In the genomic region with DNA sequence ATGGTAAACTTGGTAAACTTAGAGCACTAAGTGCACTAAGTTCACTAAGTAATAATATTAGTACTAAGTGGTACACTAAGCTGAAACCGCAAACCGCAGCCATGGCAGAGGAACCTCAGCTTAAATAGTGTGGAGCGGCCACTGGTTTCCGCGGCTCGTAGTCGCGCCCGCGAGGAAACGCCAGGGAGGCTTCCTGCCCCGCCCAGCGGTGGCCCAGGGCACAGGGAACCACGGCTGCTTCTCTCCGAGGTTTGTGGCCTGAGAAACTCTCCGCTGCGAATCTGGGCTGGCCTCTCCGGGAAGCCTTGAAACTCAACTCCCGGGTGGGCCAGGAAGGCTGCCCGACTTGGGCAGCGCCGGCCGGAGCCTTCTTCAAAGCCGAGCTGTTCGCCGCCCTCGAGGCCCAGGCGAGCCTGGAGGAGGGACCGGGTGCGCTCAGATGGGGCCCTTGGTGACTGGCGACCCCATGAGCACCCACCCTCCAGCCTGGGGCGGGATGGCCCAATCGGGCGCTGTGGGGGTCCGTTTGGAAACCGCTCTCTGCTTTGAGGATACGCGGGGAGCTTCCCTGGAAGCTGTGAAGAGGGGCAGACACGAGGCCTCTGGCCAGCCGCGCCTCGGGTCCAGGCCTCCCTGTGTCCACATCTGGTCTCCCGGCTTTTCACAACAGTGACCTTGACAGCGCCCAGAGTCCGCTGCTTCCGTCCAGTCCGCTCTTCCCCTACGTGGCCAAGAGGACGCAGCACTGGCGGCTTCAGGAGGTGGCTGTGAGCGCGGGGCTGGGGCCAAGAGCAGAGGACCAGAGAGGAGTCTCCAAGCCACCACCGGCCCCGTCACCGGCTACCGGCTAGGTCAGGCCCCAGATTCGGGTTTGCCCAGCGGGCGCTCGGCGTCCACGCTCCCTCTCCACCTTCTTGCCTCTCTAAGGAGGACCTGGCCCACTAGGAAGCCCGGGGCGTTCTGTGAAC, we compare ENCODE assay signal across 11 cellular contexts. TPM values are rescaled to one million over a fixed set of nuclear protein-coding genes. Genes with fewer than 3 reads are reported as not detected.
A peak's percentile ranks its signal among the peaks of the same experiment; 100 is the strongest.
DNase-seq lines count a peak whose midpoint lies in the region; ATAC-seq, FAIRE-seq and TF ChIP-seq lines count a peak whose summit lies in the region.
"Had no signal": no experiment of that assay in that cellular context is flagged by ENCODE, and none has a peak within 500 bp of the region (broad histone marks: within the 10 kb centered on the region; RNA-seq: fewer than 3 reads in every experiment).

No MANE protein-coding gene starts in this region.

- H2AFZ ChIP-seq in H9 (ENCODE audit: low read length): no peak overlapping the region

- H3K56ac ChIP-seq in H9 (ENCODE audit: insufficient read length, low read depth, low read length): no peak overlapping the region

- no peak for FAIRE-seq in kidney (lab: Jason Lieb, UNC)

- H3K23me2 ChIP-seq in H9 (ENCODE audit: insufficient read length, low read depth, low read length, poor library complexity, severe bottlenecking): no peaks in the 10 kb centered on the region

- H3K4me1 Mint-ChIP-seq in H9: peaks cover 9 to 11% of the 10 kb centered on the region in 2 experiments

- H3K9ac ChIP-seq in kidney (ENCODE audit: low read length in 2 of 2): no peak overlapping the region
- no peak overlapping the region for H3K9ac ChIP-seq in H9 (ENCODE audit: extremely low read depth, insufficient read length, low read length)

- no peak overlapping the region for H3K18ac ChIP-seq in H9 (ENCODE audit: insufficient read length, low read depth, low read length)

- H3K36me3 ChIP-seq in kidney (ENCODE audit: control insufficient read depth in 1 of 2, insufficient read depth in 2 of 2, low read length in 2 of 2): no peaks in the 10 kb centered on the region
- H3K36me3 ChIP-seq in esophagus squamous epithelium: no peaks in the 10 kb centered on the region
- H3K36me3 ChIP-seq: ovary had no signal

- no peak overlapping the region for H3T11ph ChIP-seq in H9 (ENCODE audit: low read length)

- H3K27me3 Mint-ChIP-seq in H9 (ENCODE audit: low read depth): peaks cover 97% of the 10 kb centered on the region

- H4K20me1 ChIP-seq in H9 (ENCODE audit: control insufficient read depth, insufficient read depth, insufficient read length): no peaks in the 10 kb centered on the region

- H4K91ac ChIP-seq in H9 (ENCODE audit: insufficient read length, low read depth, low read length): no peak overlapping the region

- no peak overlapping the region for H2BK5ac ChIP-seq in H9 (ENCODE audit: insufficient read length, low read length)

- H3K79me2 ChIP-seq in H9 (ENCODE audit: insufficient read depth, low read length): no peaks in the 10 kb centered on the region

- H3K4ac ChIP-seq in H9 (ENCODE audit: low read depth, low read length): no peak overlapping the region

- H3K4me2 ChIP-seq in H9 (ENCODE audit: insufficient read depth, insufficient read length, low read length): no peak overlapping the region

- H3K14ac ChIP-seq in H9 (ENCODE audit: insufficient read depth, low read length): no peak overlapping the region; the same call in 1 of the 2 replicates

- peak; percentile 86 for DNase-seq in Right ventricle myocardium inferior (ENCODE audit: missing footprints)
- no peak for DNase-seq in cardiac septum (ENCODE audit: low spot score)
- peak; percentile 47 for DNase-seq in activated T-helper 1 cell treated with Interleukin-2 at 50 U/mL for 16 hours (ENCODE audit: low read depth)
- peak; percentile 78 for DNase-seq in kidney
- peak; percentile 49 for DNase-seq in stimulated activated naive CD4-positive, alpha-beta T cell treated with Interleukin-2 at 50 U/mL for 16 hours (lab: John Stamatoyannopoulos, UW)
- no peak for DNase-seq in H9
- DNase-seq in NCI-H2227 treated with DMSO at 0.1 percent for 48 hours (lab: John Stamatoyannopoulos, UW): no peak
- no peak for DNase-seq in esophagus squamous epithelium (lab: John Stamatoyannopoulos, UW)

- H3K4me3 Mint-ChIP-seq in H9: no peak overlapping the region
- H3K4me3 Mint-ChIP-seq: T-helper 1 cell treated with Interleukin-12 subunit alpha and Interleukin-12 subunit beta and Interleukin-4 antibody, amounts not matched to agents 30 μg/mL and 1 μg/mL, for 36 hours had no signal

- no peak overlapping the region for H3K27ac ChIP-seq in kidney (ENCODE audit: low read depth in 2 of 2, low read length in 2 of 2)
- no peak overlapping the region for H3K27ac ChIP-seq in H9 (ENCODE audit: insufficient read length, low read depth, low read length)
- H3K27ac ChIP-seq in esophagus squamous epithelium: no peak overlapping the region
- H3K27ac ChIP-seq: C4-2B, ovary had no signal

- H2BK12ac ChIP-seq in H9 (ENCODE audit: insufficient read length, low read depth, low read length): no peak overlapping the region

- no peak overlapping the region for H3K27ac Mint-ChIP-seq in H9
- H3K27ac Mint-ChIP-seq: T-helper 1 cell treated with Interleukin-12 subunit alpha and Interleukin-12 subunit beta and Interleukin-4 antibody, amounts not matched to agents 30 μg/mL and 1 μg/mL, for 36 hours had no signal

- H3K9me3 ChIP-seq in kidney (ENCODE audit: control insufficient read depth in 1 of 2, low read length in 2 of 2) (peaks cover 0 to 2% of the 10 kb centered on the region in 2 donors), H9 (ENCODE audit: control insufficient read depth, low read depth, low read length) (no peaks in the 10 kb centered on the region), esophagus squamous epithelium (peaks cover 0 to 3% (median 0%) of the 10 kb centered on the region in 3 donors)
- H3K9me3 ChIP-seq: ovary had no signal

- WGBS in H9 (ENCODE audit: extremely low coverage, insufficient read length, low lambda C conversion rate): no CpG with 5 or more reads among the region's 64 CpGs
- WGBS in esophagus squamous epithelium, 2 donors: 11 to 20% methylated on average over 12 to 14 of the region's 64 CpGs

- H2BK15ac ChIP-seq in H9 (ENCODE audit: low read depth, low read length): no peak overlapping the region

- intact Hi-C loops in Right ventricle myocardium inferior (cut with DNase I) (no loop called here), cardiac septum (cut with DNase I) (no loop called here), kidney (cut with DNase I) (no loop called here), esophagus squamous epithelium (cut with DNase I) (no loop called here)

- peak; percentile 58 for ATAC-seq in Right ventricle myocardium inferior

- no peak overlapping the region for H2AK5ac ChIP-seq in H9 (ENCODE audit: insufficient read length, low read length)

- H2BK120ac ChIP-seq in H9 (ENCODE audit: low read depth, low read length, poor library complexity, severe bottlenecking): no peak overlapping the region

- no peaks in the 10 kb centered on the region for H3K79me1 ChIP-seq in H9 (ENCODE audit: insufficient read depth, low read depth, low read length, poor library complexity, severe bottlenecking)

- no peak overlapping the region for H4K5ac ChIP-seq in H9 (ENCODE audit: insufficient read length, low read depth, low read length)

- TF ChIP-seq CTCF in kidney (IDR thresholded peaks at IDR 0.05; ENCODE audit: borderline replicate concordance, extremely low read depth, insufficient read depth): no peak
- no peak for TF ChIP-seq CTCF in H9 (conservative IDR thresholded peaks at IDR 0.05)
- no peak for TF ChIP-seq CTCF in esophagus squamous epithelium (IDR thresholded peaks at IDR 0.05)

- H2BK20ac ChIP-seq in H9 (ENCODE audit: low read depth, low read length, poor library complexity, severe bottlenecking): no peak overlapping the region

- H3K4me1 ChIP-seq in kidney (ENCODE audit: control insufficient read depth in 1 of 2, insufficient read depth in 1 of 2, low read depth in 1 of 2, low read length in 2 of 2) (peaks cover 3 to 13% of the 10 kb centered on the region in 2 donors), H9 (ENCODE audit: insufficient read depth, low read length) (no peaks in the 10 kb centered on the region), esophagus squamous epithelium (peaks cover 12 to 32% (median 20%) of the 10 kb centered on the region in 3 donors)

- peaks cover 0 to 3% of the 10 kb centered on the region in 2 experiments; a peak in 1 of 5 replicates for H3K9me3 Mint-ChIP-seq in H9

- TF ChIP-seq POLR2A in esophagus squamous epithelium (IDR thresholded peaks at IDR 0.05): no peak

- H3K36me3 Mint-ChIP-seq in H9 (ENCODE audit: insufficient read depth in 1 of 3, low read depth in 3 of 3): no peaks in the 10 kb centered on the region; a peak in 2 of 7 replicates

- H3K4me3 ChIP-seq in kidney (ENCODE audit: low read length in 2 of 2) (no peak overlapping the region), esophagus squamous epithelium (peak overlapping the region in 2 of 4 donors; percentile 9 to 41)
- H3K4me3 ChIP-seq: ovary had no signal

- H4K8ac ChIP-seq in H9 (replicated peaks; ENCODE audit: insufficient read length, low read depth, low read length): no peak overlapping the region

- H3K27me3 ChIP-seq in H9 (ENCODE audit: insufficient read depth, low read length) (peaks cover 74% of the 10 kb centered on the region), esophagus squamous epithelium (peaks cover 11 to 98% (median 31%) of the 10 kb centered on the region in 4 donors)

- no peak overlapping the region for H3K23ac ChIP-seq in H9 (ENCODE audit: insufficient read length, low read depth, low read length)

RNA-seq across cellular contexts. Expression of a gene that starts 25.4 kb away (rescaled TPM):
- total RNA-seq in Right ventricle myocardium inferior: 152 TPM
- total RNA-seq in cardiac septum: 126 TPM
- 525 TPM for total RNA-seq in kidney
- polyA plus RNA-seq in kidney (ENCODE audit: insufficient read depth, low read depth, low replicate concordance): 387 TPM
- 24.2 and 28.1 TPM in 2 replicates for total RNA-seq in H9 (2021)
- total RNA-seq in esophagus squamous epithelium: 100 to 1,000 TPM; 263 to 597 (median 356) TPM

Comparison
In these comparisons a context has a peak if more than half of its experiments do, and no peak if none do; other contexts are left out.
1. DNase-seq: peak in Right ventricle myocardium inferior (single experiment), activated T-helper 1 cell treated with Interleukin-2 at 50 U/mL for 16 hours (single experiment), kidney (single experiment) and stimulated activated naive CD4-positive, alpha-beta T cell treated with Interleukin-2 at 50 U/mL for 16 hours (single experiment); none in cardiac septum (single experiment), H9 (single experiment), NCI-H2227 treated with DMSO at 0.1 percent for 48 hours (single experiment) and esophagus squamous epithelium (single experiment).